In genomic region chr3:5084224-5084623, GRCh38 we compare ENCODE assay signal across 31 cellular contexts.
"Had no signal": no experiment of that assay in that cellular context is flagged by ENCODE, and none has a peak within 500 bp of the region (broad histone marks: within the 10 kb centered on the region; RNA-seq: fewer than 3 reads in every experiment).

No MANE protein-coding gene starts in this region.

- H3K4me1 ChIP-seq: left lung, lower lobe of right lung, neural progenitor cell, parathyroid adenoma, uterus had no signal

- H3K27me3 ChIP-seq: left lung, neural progenitor cell, neutrophil, tibial nerve, uterus had no signal

- H3K9ac ChIP-seq: neural progenitor cell, parathyroid adenoma had no signal

- H3K27ac ChIP-seq: left lung, lower lobe of right lung, neural progenitor cell, neutrophil, parathyroid adenoma, tibial nerve, uterus had no signal

- H2AFZ ChIP-seq: neural progenitor cell, parathyroid adenoma had no signal

- DNase-seq: hypothalamus; immature natural killer cell; kidney; left colon; left lung; lower lobe of right lung; mammary epithelial cell; mesenchymal stem cell; naive B cell; natural killer cell; nephron progenitor cell; occipital lobe; right cardiac atrium; small intestine; stimulated activated CD4-positive, alpha-beta T cell treated with anti-CD3 and anti-CD28 coated beads, Interleukin-1b, Interleukin-23, amount 100 ng/mL, for 48 hours; stimulated activated CD4-positive, alpha-beta T cell treated with anti-CD3 and anti-CD28 coated beads, Interleukin-2, amount 100 ng/mL, for 48 hours; stimulated activated CD4-positive, alpha-beta T cell treated with anti-CD3 and anti-CD28 coated beads, Interleukin-4, amount 100 ng/mL, for 4 hours; stimulated activated CD8-positive, alpha-beta memory T cell treated with anti-CD3 and anti-CD28 coated beads, Interleukin-4, amount 100 ng/mL, for 48 hours; stimulated activated naive CD4-positive, alpha-beta T cell treated with Interleukin-2 at 50 U/mL for 16 hours; stimulated activated naive CD8-positive, alpha-beta T cell treated with anti-CD3 and anti-CD28 coated beads, Interleukin-15, amount 100 ng/mL, for 72 hours; substantia nigra; uterus had no signal

- H3K9me3 Mint-ChIP-seq: immature natural killer cell; naive B cell; natural killer cell; nephron progenitor cell; neural progenitor cell; stimulated activated memory B cell treated with anti-CD40 and anti-IgM and Interleukin-4, amounts not matched to agents 10 μg/mL and 1 μg/mL and 100 μg/mL, for 72 hours; stimulated activated naive CD8-positive, alpha-beta T cell treated with anti-CD3 and anti-CD28 coated beads, Interleukin-15, amount 100 ng/mL, for 72 hours; type B pancreatic cell had no signal

- H3K27me3 Mint-ChIP-seq: type B pancreatic cell had no signal

- ATAC-seq: left colon; left lung; lower lobe of right lung; natural killer cell; right cardiac atrium; sciatic nerve; stimulated activated memory B cell treated with anti-CD40 and anti-IgM and Interleukin-4, amounts not matched to agents 10 μg/mL and 1 μg/mL and 100 μg/mL, for 72 hours; stimulated activated naive CD8-positive, alpha-beta T cell treated with anti-CD3 and anti-CD28 coated beads, Interleukin-15, amount 100 ng/mL, for 72 hours had no signal

- H3K9me3 ChIP-seq: left lung, lower lobe of right lung, neutrophil, tibial nerve, uterus had no signal

- H3K36me3 ChIP-seq: left lung, lower lobe of right lung, neural progenitor cell, neutrophil, tibial nerve, uterus had no signal

- H3K27ac Mint-ChIP-seq: immature natural killer cell; natural killer cell; nephron progenitor cell; neural progenitor cell; progenitor cell of endocrine pancreas; stimulated activated memory B cell treated with anti-CD40 and anti-IgM and Interleukin-4, amounts not matched to agents 10 μg/mL and 1 μg/mL and 100 μg/mL, for 72 hours; stimulated activated naive CD8-positive, alpha-beta T cell treated with anti-CD3 and anti-CD28 coated beads, Interleukin-15, amount 100 ng/mL, for 72 hours; type B pancreatic cell had no signal

- H3K36me3 Mint-ChIP-seq: immature natural killer cell; naive B cell; natural killer cell; neural progenitor cell; stimulated activated memory B cell treated with anti-CD40 and anti-IgM and Interleukin-4, amounts not matched to agents 10 μg/mL and 1 μg/mL and 100 μg/mL, for 72 hours; type B pancreatic cell had no signal

- FAIRE-seq: islet of Langerhans, kidney, small intestine had no signal

- H3K4me3 Mint-ChIP-seq: immature natural killer cell; naive B cell; natural killer cell; nephron progenitor cell; neural progenitor cell; stimulated activated memory B cell treated with anti-CD40 and anti-IgM and Interleukin-4, amounts not matched to agents 10 μg/mL and 1 μg/mL and 100 μg/mL, for 72 hours; stimulated activated naive CD8-positive, alpha-beta T cell treated with anti-CD3 and anti-CD28 coated beads, Interleukin-15, amount 100 ng/mL, for 72 hours; type B pancreatic cell had no signal

- H3K4me1 Mint-ChIP-seq: immature natural killer cell; naive B cell; natural killer cell; stimulated activated memory B cell treated with anti-CD40 and anti-IgM and Interleukin-4, amounts not matched to agents 10 μg/mL and 1 μg/mL and 100 μg/mL, for 72 hours; stimulated activated naive CD8-positive, alpha-beta T cell treated with anti-CD3 and anti-CD28 coated beads, Interleukin-15, amount 100 ng/mL, for 72 hours had no signal

- H3K79me2 ChIP-seq: parathyroid adenoma had no signal

- H3K4me3 ChIP-seq: left lung, lower lobe of right lung, neural progenitor cell, tibial nerve, uterus had no signal

- H3K4me2 ChIP-seq: neural progenitor cell had no signal
